8 cellular contexts compared by ENCODE assay signal in the genomic region with DNA sequence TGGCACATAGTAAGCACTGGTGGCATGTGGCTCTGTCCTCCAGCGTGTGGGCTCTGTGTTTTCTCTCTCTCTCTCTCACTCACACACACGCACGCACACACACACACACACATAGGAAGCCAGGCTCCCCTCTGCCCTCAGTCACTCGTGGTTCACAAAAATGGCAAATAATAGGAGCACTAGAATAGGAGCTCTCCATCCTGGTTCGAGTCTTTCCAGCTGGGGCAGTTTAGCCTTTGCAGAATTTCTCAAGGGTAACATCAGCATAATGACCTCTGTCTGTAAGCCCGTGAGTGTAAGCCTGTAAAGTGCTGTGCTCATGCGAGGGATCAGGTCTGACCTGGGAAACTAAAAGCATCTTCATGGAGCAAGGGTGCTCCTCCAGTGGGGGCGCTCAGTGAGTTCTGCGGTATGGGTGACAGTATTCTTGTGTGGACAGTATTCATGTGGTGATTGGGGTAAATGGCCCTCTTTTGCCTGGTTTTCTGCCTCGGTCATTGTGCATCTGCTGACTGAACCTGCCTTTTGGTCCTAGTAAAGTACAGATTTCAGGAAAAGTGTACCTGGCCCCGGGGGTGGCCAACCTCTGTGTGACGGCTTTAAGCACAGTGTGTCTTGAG. TPM values are rescaled to one million over a fixed set of nuclear protein-coding genes. Genes with fewer than 3 reads are reported as not detected.
DNase-seq lines count a peak whose midpoint lies in the region; FAIRE-seq and TF ChIP-seq lines count a peak whose summit lies in the region.

No MANE protein-coding gene starts in this region.

- H3K4me1 ChIP-seq in HEK293 (ENCODE audit: control insufficient read depth, insufficient read depth, low read length), result peaks cover 18% of the 10 kb centered on the region
- H3K4me1 ChIP-seq in esophagus squamous epithelium, result peaks cover 51 to 73% (median 62%) of the 10 kb centered on the region in 3 donors

- CTCF ChIA-PET in AG04449 (lab: Yijun Ruan, JAX) (interaction anchor here (1.0 to 10.5 kb wide), 3 partner anchors 13 to 41 kb away, joined by 4 to 182 read pairs (median 62); no protein-coding TSS in a partner anchor), HEK293 (lab: Yijun Ruan, JAX) (interaction anchor here (0.7 to 10.7 kb wide), 3 partner anchors 12 to 208 kb away, joined by 5 to 127 read pairs (median 5); no protein-coding TSS in a partner anchor)

- H3K9me3 Mint-ChIP-seq in nephron progenitor cell, result no peaks in the 10 kb centered on the region

- POLR2A ChIA-PET in AG04449 (lab: Yijun Ruan, JAX) (interaction anchor here (0.7 to 4.4 kb wide), 2 partner anchors 8 to 12 kb away, joined by 7 to 49 read pairs; no protein-coding TSS in a partner anchor), HEK293 (lab: Yijun Ruan, JAX) (interaction anchor here (1.2 to 4.6 kb wide), 5 partner anchors 9 to 217 kb away, joined by 4 to 43 read pairs (median 9); a partner anchor contains a TSS)

- intact Hi-C loops in esophagus squamous epithelium (cut with DNase I), result no loop called here

- H3K4me3 ChIP-seq in AG04449 (ENCODE audit: low read depth, low read length), result peak overlapping the region; percentile 93
- H3K4me3 ChIP-seq in HEK293 (ENCODE audit: low read depth, low read length), result peak overlapping the region; percentile 62
- peak overlapping the region; percentile 74 to 85 (median 82) for H3K4me3 ChIP-seq in esophagus squamous epithelium

- peaks cover 41% of the 10 kb centered on the region for H3K27me3 Mint-ChIP-seq in nephron progenitor cell (ENCODE audit: low read depth, poor library complexity)

- H3K4me3 Mint-ChIP-seq in nephron progenitor cell, result peak overlapping the region; percentile 77

- peaks cover 49% of the 10 kb centered on the region for H3K4me1 Mint-ChIP-seq in nephron progenitor cell

- no peaks in the 10 kb centered on the region for H3K27me3 ChIP-seq in esophagus squamous epithelium

- TF ChIP-seq POLR2A in esophagus squamous epithelium (IDR thresholded peaks at IDR 0.05), result no peak

- H3K27ac Mint-ChIP-seq in nephron progenitor cell, result no peak overlapping the region

- H3K9me3 ChIP-seq in HEK293 (ENCODE audit: control insufficient read depth, insufficient read depth, low read depth, low read length) (no peaks in the 10 kb centered on the region), esophagus squamous epithelium (no peaks in the 10 kb centered on the region)

- H3K36me3 Mint-ChIP-seq in nephron progenitor cell (ENCODE audit: low read depth), result no peaks in the 10 kb centered on the region

- 15 to 23% methylated on average over 7 to 11 of the region's 12 CpGs for WGBS in esophagus squamous epithelium, 2 donors

- DNase-seq in AG04449 (ENCODE audit: low read depth, low spot score) (no peak), esophagus squamous epithelium (lab: John Stamatoyannopoulos, UW) (no peak), nephron progenitor cell (no peak), NCI-H2196 treated with DMSO at 0.1 percent for 48 hours (lab: John Stamatoyannopoulos, UW; ENCODE audit: unreplicated experiment) (no peak), frontal cortex (ENCODE audit: low spot score in 2 of 2) (no peak), AG08395 (ENCODE audit: low spot score) (no peak)
- DNase-seq in activated CD4-positive, alpha-beta T cell treated with anti-CD3 and anti-CD28 coated beads, Interleukin-2, amount 50 U/mL, for 1 hour, result peak; percentile 45

- no peak for FAIRE-seq in frontal cortex (lab: Jason Lieb, UNC)

- peaks cover 0 to 31% of the 10 kb centered on the region in 2 experiments; a peak in 1 of 3 replicates for H3K36me3 ChIP-seq in HEK293 (ENCODE audit: control insufficient read depth in 2 of 2, insufficient read depth in 1 of 2, low read length in 2 of 2)
- peaks cover 0 to 13% (median 4%) of the 10 kb centered on the region in 3 donors for H3K36me3 ChIP-seq in esophagus squamous epithelium

- H3K27ac ChIP-seq in HEK293 (ENCODE audit: extremely low read depth, low read depth, low read length) (no peak overlapping the region), esophagus squamous epithelium (peak overlapping the region; percentile 96 to 99 (median 97))

- TF ChIP-seq CTCF in AG04449 (IDR thresholded peaks at IDR 0.05; ENCODE audit: insufficient read depth, low read length, missing control alignments), result no peak
- TF ChIP-seq CTCF in HEK293 (tag by site-specific recombination; IDR thresholded peaks at IDR 0.05), result 0 out of 2 replicates have a peak, but pooled peaks have one; percentile 9
- TF ChIP-seq CTCF in esophagus squamous epithelium (IDR thresholded peaks at IDR 0.05), result no peak
- TF ChIP-seq CTCF in nephron progenitor cell (IDR thresholded peaks at IDR 0.05), result no peak

TF ChIP-seq in HEK293, 187 proteins besides CTCF, POLR2A, EP300 and RAD21 (continues in another document):
- TF ChIP-seq ZNF843 (tag by site-specific recombination; IDR thresholded peaks at IDR 0.05), result 0 out of 2 replicates have a peak, but pooled peaks have one; percentile 13
- peak; percentile 56; the same call in 1 of the 2 replicates for TF ChIP-seq ZNF394 (tag by site-specific recombination; IDR thresholded peaks at IDR 0.05; ENCODE audit: borderline replicate concordance)
- TF ChIP-seq, protein P1, sequence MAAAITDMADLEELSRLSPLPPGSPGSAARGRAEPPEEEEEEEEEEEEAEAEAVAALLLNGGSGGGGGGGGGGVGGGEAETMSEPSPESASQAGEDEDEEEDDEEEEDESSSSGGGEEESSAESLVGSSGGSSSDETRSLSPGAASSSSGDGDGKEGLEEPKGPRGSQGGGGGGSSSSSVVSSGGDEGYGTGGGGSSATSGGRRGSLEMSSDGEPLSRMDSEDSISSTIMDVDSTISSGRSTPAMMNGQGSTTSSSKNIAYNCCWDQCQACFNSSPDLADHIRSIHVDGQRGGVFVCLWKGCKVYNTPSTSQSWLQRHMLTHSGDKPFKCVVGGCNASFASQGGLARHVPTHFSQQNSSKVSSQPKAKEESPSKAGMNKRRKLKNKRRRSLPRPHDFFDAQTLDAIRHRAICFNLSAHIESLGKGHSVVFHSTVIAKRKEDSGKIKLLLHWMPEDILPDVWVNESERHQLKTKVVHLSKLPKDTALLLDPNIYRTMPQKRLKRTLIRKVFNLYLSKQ (tag by site-specific recombination; IDR thresholded peaks at IDR 0.05; ENCODE audit: borderline replicate concordance), result no peak
- peak; percentile 44; the same call in 1 of the 2 replicates for TF ChIP-seq ZBTB17 (tag by site-specific recombination; IDR thresholded peaks at IDR 0.05)
- no peak for TF ChIP-seq GLIS2 (tag by site-specific recombination; IDR thresholded peaks at IDR 0.05)
- TF ChIP-seq, protein P2, sequence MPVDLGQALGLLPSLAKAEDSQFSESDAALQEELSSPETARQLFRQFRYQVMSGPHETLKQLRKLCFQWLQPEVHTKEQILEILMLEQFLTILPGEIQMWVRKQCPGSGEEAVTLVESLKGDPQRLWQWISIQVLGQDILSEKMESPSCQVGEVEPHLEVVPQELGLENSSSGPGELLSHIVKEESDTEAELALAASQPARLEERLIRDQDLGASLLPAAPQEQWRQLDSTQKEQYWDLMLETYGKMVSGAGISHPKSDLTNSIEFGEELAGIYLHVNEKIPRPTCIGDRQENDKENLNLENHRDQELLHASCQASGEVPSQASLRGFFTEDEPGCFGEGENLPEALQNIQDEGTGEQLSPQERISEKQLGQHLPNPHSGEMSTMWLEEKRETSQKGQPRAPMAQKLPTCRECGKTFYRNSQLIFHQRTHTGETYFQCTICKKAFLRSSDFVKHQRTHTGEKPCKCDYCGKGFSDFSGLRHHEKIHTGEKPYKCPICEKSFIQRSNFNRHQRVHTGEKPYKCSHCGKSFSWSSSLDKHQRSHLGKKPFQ (tag by site-specific recombination; IDR thresholded peaks at IDR 0.05), result no peak
- no peak for TF ChIP-seq ZNF138 (tag by site-specific recombination; IDR thresholded peaks at IDR 0.05; ENCODE audit: borderline replicate concordance)
- no peak for TF ChIP-seq KLF16 (tag by site-specific recombination; IDR thresholded peaks at IDR 0.05)
- TF ChIP-seq, protein P3, sequence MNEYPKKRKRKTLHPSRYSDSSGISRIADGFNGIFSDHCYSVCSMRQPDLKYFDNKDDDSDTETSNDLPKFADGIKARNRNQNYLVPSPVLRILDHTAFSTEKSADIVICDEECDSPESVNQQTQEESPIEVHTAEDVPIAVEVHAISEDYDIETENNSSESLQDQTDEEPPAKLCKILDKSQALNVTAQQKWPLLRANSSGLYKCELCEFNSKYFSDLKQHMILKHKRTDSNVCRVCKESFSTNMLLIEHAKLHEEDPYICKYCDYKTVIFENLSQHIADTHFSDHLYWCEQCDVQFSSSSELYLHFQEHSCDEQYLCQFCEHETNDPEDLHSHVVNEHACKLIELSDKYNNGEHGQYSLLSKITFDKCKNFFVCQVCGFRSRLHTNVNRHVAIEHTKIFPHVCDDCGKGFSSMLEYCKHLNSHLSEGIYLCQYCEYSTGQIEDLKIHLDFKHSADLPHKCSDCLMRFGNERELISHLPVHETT (tag by site-specific recombination; IDR thresholded peaks at IDR 0.05), result no peak
- no peak for TF ChIP-seq ZNF211 (tag by site-specific recombination; IDR thresholded peaks at IDR 0.05; ENCODE audit: low read depth)
- no peak for TF ChIP-seq ZNF274 (IDR thresholded peaks at IDR 0.05; ENCODE audit: low read length)
- no peak for TF ChIP-seq ZNF274 (tag by site-specific recombination; IDR thresholded peaks at IDR 0.05; ENCODE audit: borderline replicate concordance)
- TF ChIP-seq, protein P4, sequence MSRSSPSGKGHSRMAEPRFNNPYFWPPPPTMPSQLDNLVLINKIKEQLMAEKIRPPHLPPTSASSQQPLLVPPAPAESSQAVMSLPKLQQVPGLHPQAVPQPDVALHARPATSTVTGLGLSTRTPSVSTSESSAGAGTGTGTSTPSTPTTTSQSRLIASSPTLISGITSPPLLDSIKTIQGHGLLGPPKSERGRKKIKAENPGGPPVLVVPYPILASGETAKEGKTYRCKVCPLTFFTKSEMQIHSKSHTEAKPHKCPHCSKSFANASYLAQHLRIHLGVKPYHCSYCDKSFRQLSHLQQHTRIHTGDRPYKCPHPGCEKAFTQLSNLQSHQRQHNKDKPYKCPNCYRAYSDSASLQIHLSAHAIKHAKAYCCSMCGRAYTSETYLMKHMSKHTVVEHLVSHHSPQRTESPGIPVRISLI (tag by site-specific recombination; IDR thresholded peaks at IDR 0.05), result no peak
- 0 out of 2 replicates have a peak, but pooled peaks have one; percentile 6 for TF ChIP-seq ZNF423 (tag by site-specific recombination; IDR thresholded peaks at IDR 0.05)

RNA-seq across cellular contexts. Expression of a gene that starts 0.8 kb away (rescaled TPM):
- total RNA-seq in esophagus squamous epithelium (100 to 1,000 TPM in 1 of 4 donors, 10 to 100 TPM in 3; 11.6 to 132 (median 49.0) TPM), frontal cortex (0.41 TPM)

RNA-seq across cellular contexts. Expression of a gene that starts 41.0 kb away (rescaled TPM):
- total RNA-seq in esophagus squamous epithelium (10 to 100 TPM; 45.5 to 67.9 (median 56.5) TPM), frontal cortex (147 TPM)
